ENCODE assay signal across 20 cellular contexts in genomic region chr6:41675176-41675767, GRCh38. TPM values are rescaled to one million over a fixed set of nuclear protein-coding genes. Genes with fewer than 3 reads are reported as not detected.
DNase-seq lines count a peak whose midpoint lies in the region; ATAC-seq, FAIRE-seq and TF ChIP-seq lines count a peak whose summit lies in the region.
"Had no signal": no experiment of that assay in that cellular context is flagged by ENCODE, and none has a peak within 500 bp of the region (broad histone marks: within the 10 kb centered on the region; RNA-seq: fewer than 3 reads in every experiment).

No MANE protein-coding gene starts in this region.

- peak overlapping the region; percentile 81 for H3K27ac Mint-ChIP-seq in nephron progenitor cell
- H3K27ac Mint-ChIP-seq: activated CD8-positive, alpha-beta T cell treated with anti-CD3 and anti-CD28 coated beads for 36 hours; activated naive CD8-positive, alpha-beta T cell treated with anti-CD3 and anti-CD28 coated beads, Interleukin-2, amount 50 U/mL, for 24 hours; stimulated activated memory B cell treated with anti-CD40 and anti-IgM and Interleukin-4, amounts not matched to agents 10 μg/mL and 1 μg/mL and 100 μg/mL, for 72 hours had no signal

- H3K4me1 Mint-ChIP-seq in nephron progenitor cell = peaks cover 72% of the 10 kb centered on the region
- H3K4me1 Mint-ChIP-seq: activated naive CD8-positive, alpha-beta T cell treated with anti-CD3 and anti-CD28 coated beads, Interleukin-2, amount 50 U/mL, for 24 hours; stimulated activated memory B cell treated with anti-CD40 and anti-IgM and Interleukin-4, amounts not matched to agents 10 μg/mL and 1 μg/mL and 100 μg/mL, for 72 hours had no signal

- intact Hi-C loops in left cardiac atrium (cut with DNase I) (no loop called here), left ventricle myocardium superior (cut with micrococcal nuclease) (no loop called here)

- peaks cover 26% of the 10 kb centered on the region for H3K27me3 Mint-ChIP-seq in nephron progenitor cell (ENCODE audit: low read depth, poor library complexity)

- no peak for TF ChIP-seq CTCF in nephron progenitor cell (IDR thresholded peaks at IDR 0.05)
- TF ChIP-seq CTCF in GM10266 (IDR thresholded peaks at IDR 0.05; ENCODE audit: control insufficient read depth, insufficient read depth, low read depth, missing control alignments) = no peak

- ATAC-seq in left cardiac atrium (no peak), left ventricle myocardium superior (no peak), SK-N-SH treated with all-trans-retinoic acid at 6 μM for 48 hours (peak; percentile 13; the same call in 1 of the 3 replicates)
- ATAC-seq: activated CD4-positive, CD25-positive, alpha-beta regulatory T cell treated with anti-CD3 and anti-CD28 coated beads, Interleukin-2, amount 50 U/mL, for 24 hours; activated CD8-positive, alpha-beta T cell treated with anti-CD3 and anti-CD28 coated beads for 36 hours; activated naive CD8-positive, alpha-beta T cell treated with anti-CD3 and anti-CD28 coated beads, Interleukin-2, amount 50 U/mL, for 24 hours; HCT116; stimulated activated memory B cell treated with anti-CD40 and anti-IgM and Interleukin-4, amounts not matched to agents 10 μg/mL and 1 μg/mL and 100 μg/mL, for 72 hours had no signal

- peak; percentile 10 for DNase-seq in left cardiac atrium
- DNase-seq in left ventricle myocardium superior = no peak
- DNase-seq in nephron progenitor cell = no peak
- DNase-seq in NCI-H1105 treated with DMSO at 0.1 percent for 48 hours (lab: John Stamatoyannopoulos, UW) = no peak
- no peak for DNase-seq in RCC 7860 (ENCODE audit: low spot score)
- DNase-seq in LoVo (ENCODE audit: low spot score) = no peak
- no peak for DNase-seq in GM10266 (ENCODE audit: extremely low spot score)
- DNase-seq: activated CD8-positive, alpha-beta T cell treated with anti-CD3 and anti-CD28 coated beads for 36 hours; activated gamma-delta T cell; activated naive CD8-positive, alpha-beta T cell treated with anti-CD3 and anti-CD28 coated beads, Interleukin-2, amount 50 U/mL, for 24 hours; activated T-cell treated with anti-CD3 and anti-CD28 coated beads for 4 hours; IMR-90; NCI-H1092 treated with DMSO at 0.1 percent for 48 hours; NCI-H2081 treated with DMSO at 0.1 percent for 48 hours; occipital lobe; stimulated activated CD4-positive, alpha-beta T cell treated with anti-CD3 and anti-CD28 coated beads, Interleukin-4, amount 100 ng/mL, for 1 hour had no signal

- peaks cover 3% of the 10 kb centered on the region for H3K9me3 Mint-ChIP-seq in nephron progenitor cell
- H3K9me3 Mint-ChIP-seq: activated CD8-positive, alpha-beta T cell treated with anti-CD3 and anti-CD28 coated beads for 36 hours; activated naive CD8-positive, alpha-beta T cell treated with anti-CD3 and anti-CD28 coated beads, Interleukin-2, amount 50 U/mL, for 24 hours; stimulated activated memory B cell treated with anti-CD40 and anti-IgM and Interleukin-4, amounts not matched to agents 10 μg/mL and 1 μg/mL and 100 μg/mL, for 72 hours had no signal

- H3K36me3 Mint-ChIP-seq in nephron progenitor cell (ENCODE audit: low read depth) = no peaks in the 10 kb centered on the region
- H3K36me3 Mint-ChIP-seq: stimulated activated memory B cell treated with anti-CD40 and anti-IgM and Interleukin-4, amounts not matched to agents 10 μg/mL and 1 μg/mL and 100 μg/mL, for 72 hours had no signal

- no peak for FAIRE-seq in RCC 7860 (lab: Jason Lieb, UNC)

- H3K4me3 Mint-ChIP-seq in nephron progenitor cell = no peak overlapping the region
- H3K4me3 Mint-ChIP-seq: activated CD8-positive, alpha-beta T cell treated with anti-CD3 and anti-CD28 coated beads for 36 hours; activated naive CD8-positive, alpha-beta T cell treated with anti-CD3 and anti-CD28 coated beads, Interleukin-2, amount 50 U/mL, for 24 hours; stimulated activated memory B cell treated with anti-CD40 and anti-IgM and Interleukin-4, amounts not matched to agents 10 μg/mL and 1 μg/mL and 100 μg/mL, for 72 hours had no signal

TF ChIP-seq in SK-N-SH treated with all-trans-retinoic acid at 6 μM for 48 hours, 23 proteins besides CTCF, POLR2A, EP300 and RAD21:
- TF ChIP-seq PATZ1 (CRISPR knock-in tag; IDR thresholded peaks at IDR 0.05; ENCODE audit: borderline replicate concordance) (no peak), ESRRG (CRISPR knock-in tag; IDR thresholded peaks at IDR 0.05) (no peak), ZNF565 (CRISPR knock-in tag; conservative IDR thresholded peaks at IDR 0.05; ENCODE audit: low read depth) (no peak), ARNTL (CRISPR knock-in tag; IDR thresholded peaks at IDR 0.05; ENCODE audit: borderline replicate concordance, low read depth) (no peak), TSHZ2 (CRISPR knock-in tag; IDR thresholded peaks at IDR 0.05) (no peak), TCF4 (CRISPR knock-in tag; IDR thresholded peaks at IDR 0.05; ENCODE audit: borderline replicate concordance) (peak; percentile 27; the same call in 1 of the 2 replicates), SNAI2 (CRISPR knock-in tag; IDR thresholded peaks at IDR 0.05) (no peak), ISL1 (CRISPR knock-in tag; IDR thresholded peaks at IDR 0.05) (no peak)

RNA-seq across cellular contexts. Expression of gene MDFI, which starts 37.0 kb away (rescaled TPM):
- total RNA-seq in left cardiac atrium = 1 to 10 TPM; 9.2 TPM
- 1.3 TPM for total RNA-seq in left ventricle myocardium superior
- total RNA-seq: activated CD8-positive, alpha-beta T cell treated with anti-CD3 and anti-CD28 coated beads for 36 hours had no signal
